Comparison of ENCODE assay signal across 28 cellular contexts in genomic region chr14:59619071-59619470, GRCh38. TPM values are rescaled to one million over a fixed set of nuclear protein-coding genes. Genes with fewer than 3 reads are reported as not detected.
"Had no signal": no experiment of that assay in that cellular context is flagged by ENCODE, and none has a peak within 500 bp of the region (broad histone marks: within the 10 kb centered on the region; RNA-seq: fewer than 3 reads in every experiment).

No MANE protein-coding gene starts in this region.

- H3K4me1 ChIP-seq: adrenal gland, ascending aorta, left ventricle myocardium inferior, prostate gland, testis had no signal

- H3K27me3 ChIP-seq: adrenal gland, ascending aorta, brain microvascular endothelial cell, ovary, testis had no signal

- H3K27ac ChIP-seq: adrenal gland, ascending aorta, brain microvascular endothelial cell, left ventricle myocardium inferior, ovary, prostate gland, testis had no signal

- H3K36me3 ChIP-seq: adrenal gland, ascending aorta, brain microvascular endothelial cell, left ventricle myocardium inferior, ovary, prostate gland had no signal

- H3K9me3 ChIP-seq: adrenal gland, ascending aorta, ovary, prostate gland, testis had no signal

- DNase-seq: activated CD4-positive, alpha-beta T cell treated with anti-CD3 and anti-CD28 coated beads for 1 hour; activated CD4-positive, alpha-beta T cell treated with anti-CD3 and anti-CD28 coated beads, Interleukin-2, amount 50 U/mL, for 4 hours; activated CD8-positive, alpha-beta memory T cell treated with anti-CD3 and anti-CD28 coated beads for 24 hours; activated CD8-positive, alpha-beta memory T cell treated with anti-CD3 and anti-CD28 coated beads, Interleukin-2, amount 50 U/mL, for 4 hours; activated naive CD4-positive, alpha-beta T cell; activated T-cell treated with anti-CD3 and anti-CD28 coated beads, Interleukin-2, amount 50 U/mL, for 24 hours; adrenal gland; brain microvascular endothelial cell; central memory CD4-positive, alpha-beta T cell; effector memory CD8-positive, alpha-beta T cell; kidney glomerular epithelial cell; left ventricle myocardium inferior; midbrain; natural killer cell; ovary; stimulated activated CD4-positive, alpha-beta T cell treated with anti-CD3 and anti-CD28 coated beads, Interleukin-2, amount 100 ng/mL, for 48 hours; stimulated activated CD8-positive, alpha-beta memory T cell treated with anti-CD3 and anti-CD28 coated beads, Interleukin-4, amount 100 ng/mL, for 48 hours; stimulated activated naive CD4-positive, alpha-beta T cell; testis had no signal

- H3K4me3 ChIP-seq: adrenal gland, ascending aorta, left ventricle myocardium inferior, ovary, prostate gland, testis had no signal

- FAIRE-seq: TTC549 had no signal

RNA-seq across cellular contexts. Expression of gene CCDC175, which starts 42.5 kb away (rescaled TPM):
- total RNA-seq: activated T-helper 2 cell treated with anti-CD3 and anti-CD28 coated beads, Interferon-gamma antibody, Interleukin-2, Interleukin-4, amounts not matched to agents 10 μg/mL and 5 μg/mL and 100 μg/mL, durations not matched to agents 14 hours and 24 hours and 36 hours; ascending aorta; dermis microvascular lymphatic vessel endothelial cell; fibroblast of villous mesenchyme; glomerular endothelial cell; left ventricle myocardium inferior; lung microvascular endothelial cell; natural killer cell; prostate gland; T-helper 2 cell treated with Interferon-gamma antibody and Interleukin-4, amounts not matched to agents 100 ng/mL and 5 ng/mL, for 36 hours had no signal
